1 cellular context compared by ENCODE assay signal in the genomic region with DNA sequence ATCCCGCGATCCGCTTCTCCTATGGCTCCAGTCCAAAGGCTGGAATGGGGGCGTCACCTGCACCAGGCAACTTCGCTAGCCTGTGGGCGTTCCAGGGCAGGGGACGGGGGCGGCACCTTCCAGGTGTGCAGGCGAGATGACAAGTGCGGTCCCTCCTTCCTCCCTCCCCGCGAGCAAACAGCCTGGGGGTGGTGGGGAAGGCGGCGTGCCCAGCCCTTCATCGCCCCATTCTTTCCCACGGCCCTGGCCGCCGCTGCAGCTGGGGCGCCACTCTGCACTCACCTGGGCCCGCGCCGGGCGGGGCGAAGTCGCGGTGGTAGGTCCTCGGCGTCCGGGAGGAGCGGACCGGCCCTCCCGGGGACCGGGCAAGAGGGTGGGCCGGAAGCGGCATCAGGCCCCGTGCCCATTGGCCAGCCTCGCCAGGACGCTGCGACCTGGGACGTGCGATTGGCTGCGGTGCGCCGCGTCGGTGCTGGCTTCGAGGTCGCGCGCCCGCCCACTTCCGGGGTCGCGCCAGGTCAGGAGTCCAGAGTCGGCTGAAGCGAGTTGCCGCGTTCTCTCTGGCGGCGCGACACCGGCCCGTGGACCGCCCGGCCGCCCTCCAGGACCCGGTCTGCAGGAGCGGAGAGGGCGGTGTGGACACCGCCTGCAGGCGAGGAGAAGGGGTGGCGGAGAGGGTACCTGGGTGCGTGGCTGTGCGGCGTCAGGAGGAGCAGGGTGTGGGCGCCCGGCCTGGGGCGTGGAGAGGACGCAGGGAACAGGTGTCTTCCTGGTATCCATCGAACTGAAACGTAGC.
TF ChIP-seq lines count a peak whose summit lies in the region.

A gene with protein sequence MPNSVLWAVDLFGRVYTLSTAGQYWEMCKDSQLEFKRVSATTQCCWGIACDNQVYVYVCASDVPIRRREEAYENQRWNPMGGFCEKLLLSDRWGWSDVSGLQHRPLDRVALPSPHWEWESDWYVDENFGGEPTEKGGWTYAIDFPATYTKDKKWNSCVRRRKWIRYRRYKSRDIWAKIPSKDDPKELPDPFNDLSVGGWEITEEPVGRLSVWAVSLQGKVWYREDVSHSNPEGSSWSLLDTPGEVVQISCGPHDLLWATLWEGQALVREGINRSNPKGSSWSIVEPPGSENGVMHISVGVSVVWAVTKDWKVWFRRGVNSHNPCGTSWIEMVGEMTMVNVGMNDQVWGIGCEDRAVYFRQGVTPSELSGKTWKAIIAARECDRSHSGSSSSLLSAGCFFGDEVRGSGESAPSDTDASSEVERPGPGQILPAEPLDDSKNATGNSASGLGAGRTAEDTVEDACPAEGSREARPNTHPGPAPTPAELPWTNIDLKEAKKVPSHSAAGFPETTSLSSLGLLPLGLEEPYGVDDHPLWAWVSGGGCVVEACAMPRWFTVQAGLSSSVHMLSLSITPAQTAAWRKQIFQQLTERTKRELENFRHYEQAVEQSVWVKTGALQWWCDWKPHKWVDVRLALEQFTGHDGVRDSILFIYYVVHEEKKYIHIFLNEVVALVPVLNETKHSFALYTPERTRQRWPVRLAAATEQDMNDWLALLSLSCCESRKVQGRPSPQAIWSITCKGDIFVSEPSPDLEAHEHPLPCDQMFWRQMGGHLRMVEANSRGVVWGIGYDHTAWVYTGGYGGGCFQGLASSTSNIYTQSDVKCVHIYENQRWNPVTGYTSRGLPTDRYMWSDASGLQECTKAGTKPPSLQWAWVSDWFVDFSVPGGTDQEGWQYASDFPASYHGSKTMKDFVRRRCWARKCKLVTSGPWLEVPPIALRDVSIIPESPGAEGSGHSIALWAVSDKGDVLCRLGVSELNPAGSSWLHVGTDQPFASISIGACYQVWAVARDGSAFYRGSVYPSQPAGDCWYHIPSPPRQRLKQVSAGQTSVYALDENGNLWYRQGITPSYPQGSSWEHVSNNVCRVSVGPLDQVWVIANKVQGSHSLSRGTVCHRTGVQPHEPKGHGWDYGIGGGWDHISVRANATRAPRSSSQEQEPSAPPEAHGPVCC (minus strand): TSS at position 389 of the 796 bp plus-strand sequence. CDS start 6,086 bp downstream, outside the sequence.

TF ChIP-seq in HepG2, 621 proteins besides CTCF, POLR2A, EP300 and RAD21 (continued from another document):
- TF ChIP-seq FIP1L1 (IDR thresholded peaks at IDR 0.05; ENCODE audit: borderline replicate concordance, insufficient read depth, low read depth, low read length) (no peak), U2AF1 (optimal IDR thresholded peaks at IDR 0.05; ENCODE audit: low read depth, low read length) (no peak), HINFP (CRISPR knock-in tag; IDR thresholded peaks at IDR 0.05; ENCODE audit: low read depth) (peak; percentile 95), MAX (IDR thresholded peaks at IDR 0.05) (peak; percentile 80), KDM1A (CRISPR knock-in tag; IDR thresholded peaks at IDR 0.05) (no peak), MED1 (CRISPR knock-in tag; IDR thresholded peaks at IDR 0.05) (peak; percentile 61), HNRNPK (IDR thresholded peaks at IDR 0.05; ENCODE audit: low read depth, low read length, poor library complexity, severe bottlenecking) (peak; percentile 38), HIVEP1 (CRISPR knock-in tag; IDR thresholded peaks at IDR 0.05) (peak; percentile 67; the same call in 1 of the 2 replicates), ZNF615 (CRISPR knock-in tag; IDR thresholded peaks at IDR 0.05; ENCODE audit: borderline replicate concordance) (no peak), TRIM24 (CRISPR knock-in tag; IDR thresholded peaks at IDR 0.05) (no peak), ZNF180 (CRISPR knock-in tag; IDR thresholded peaks at IDR 0.05; ENCODE audit: borderline replicate concordance, low read depth) (no peak), BRCA1 (CRISPR knock-in tag; IDR thresholded peaks at IDR 0.05) (no peak), NFE2L2 (IDR thresholded peaks at IDR 0.05; ENCODE audit: low read length) (no peak), ZNF235 (CRISPR knock-in tag; IDR thresholded peaks at IDR 0.05; ENCODE audit: borderline replicate concordance) (peak; percentile 89; the same call in 1 of the 2 replicates), ZKSCAN8 (CRISPR knock-in tag; IDR thresholded peaks at IDR 0.05; ENCODE audit: borderline replicate concordance) (no peak), ZNF878 (CRISPR knock-in tag; IDR thresholded peaks at IDR 0.05) (no peak; the same call in 1 of the 2 replicates), EHMT2 (IDR thresholded peaks at IDR 0.05; ENCODE audit: borderline replicate concordance, low read depth, low read length) (no peak), ZNF678 (CRISPR knock-in tag; IDR thresholded peaks at IDR 0.05) (no peak), KLF11 (CRISPR knock-in tag; IDR thresholded peaks at IDR 0.05) (peak; percentile 86; the same call in 1 of the 2 replicates), ZNF546 (CRISPR knock-in tag; conservative IDR thresholded peaks at IDR 0.05) (no peak; the same call in 1 of the 2 replicates), TP53 (CRISPR knock-in tag; conservative IDR thresholded peaks at IDR 0.05) (no peak), KLF12 (CRISPR knock-in tag; IDR thresholded peaks at IDR 0.05; ENCODE audit: borderline replicate concordance) (peak; percentile 95), SP1 (IDR thresholded peaks at IDR 0.05) (peak; percentile 56; the same call in 1 of the 2 replicates), SP1 (CRISPR knock-in tag; IDR thresholded peaks at IDR 0.05) (peak; percentile 97), ZNF460 (CRISPR knock-in tag; IDR thresholded peaks at IDR 0.05; ENCODE audit: borderline replicate concordance) (no peak), CHD4 (IDR thresholded peaks at IDR 0.05; ENCODE audit: borderline replicate concordance, low read length) (no peak), KAT8 (CRISPR knock-in tag; IDR thresholded peaks at IDR 0.05) (peak; percentile 92), ZNF20 (CRISPR knock-in tag; IDR thresholded peaks at IDR 0.05) (no peak), CENPX (CRISPR knock-in tag; IDR thresholded peaks at IDR 0.05) (no peak), NFE2 (CRISPR knock-in tag; IDR thresholded peaks at IDR 0.05) (no peak), ZMYM4 (CRISPR knock-in tag; IDR thresholded peaks at IDR 0.05) (peak; percentile 90), ZBTB8A (CRISPR knock-in tag; IDR thresholded peaks at IDR 0.05; ENCODE audit: borderline replicate concordance, low read depth) (no peak), ZNF121 (CRISPR knock-in tag; IDR thresholded peaks at IDR 0.05) (no peak), GATA4 (IDR thresholded peaks at IDR 0.05; ENCODE audit: borderline replicate concordance, low read depth) (no peak), NR2F6 (IDR thresholded peaks at IDR 0.05) (peak; percentile 30; the same call in 1 of the 2 replicates), NR2F6 (CRISPR knock-in tag; IDR thresholded peaks at IDR 0.05) (peak; percentile 94), ETV5 (CRISPR knock-in tag; IDR thresholded peaks at IDR 0.05; ENCODE audit: borderline replicate concordance) (peak; percentile 76), RORA (CRISPR knock-in tag; IDR thresholded peaks at IDR 0.05) (no peak), HNRNPLL (IDR thresholded peaks at IDR 0.05; ENCODE audit: low read depth, low read length, poor library complexity, severe bottlenecking) (peak; percentile 65), FOSL2 (CRISPR knock-in tag; IDR thresholded peaks at IDR 0.05) (peak; percentile 34; the same call in 1 of the 2 replicates), PCBP2 (optimal IDR thresholded peaks at IDR 0.05; ENCODE audit: low read depth, low read length, poor library complexity, severe bottlenecking) (no peak), CBX5 (CRISPR knock-in tag; IDR thresholded peaks at IDR 0.05; ENCODE audit: borderline replicate concordance) (no peak), ZNF720 (CRISPR knock-in tag; IDR thresholded peaks at IDR 0.05) (no peak), FOXO1 (CRISPR knock-in tag; IDR thresholded peaks at IDR 0.05) (no peak), NCOA5 (CRISPR knock-in tag; IDR thresholded peaks at IDR 0.05) (no peak)
- TF ChIP-seq, protein P1, sequence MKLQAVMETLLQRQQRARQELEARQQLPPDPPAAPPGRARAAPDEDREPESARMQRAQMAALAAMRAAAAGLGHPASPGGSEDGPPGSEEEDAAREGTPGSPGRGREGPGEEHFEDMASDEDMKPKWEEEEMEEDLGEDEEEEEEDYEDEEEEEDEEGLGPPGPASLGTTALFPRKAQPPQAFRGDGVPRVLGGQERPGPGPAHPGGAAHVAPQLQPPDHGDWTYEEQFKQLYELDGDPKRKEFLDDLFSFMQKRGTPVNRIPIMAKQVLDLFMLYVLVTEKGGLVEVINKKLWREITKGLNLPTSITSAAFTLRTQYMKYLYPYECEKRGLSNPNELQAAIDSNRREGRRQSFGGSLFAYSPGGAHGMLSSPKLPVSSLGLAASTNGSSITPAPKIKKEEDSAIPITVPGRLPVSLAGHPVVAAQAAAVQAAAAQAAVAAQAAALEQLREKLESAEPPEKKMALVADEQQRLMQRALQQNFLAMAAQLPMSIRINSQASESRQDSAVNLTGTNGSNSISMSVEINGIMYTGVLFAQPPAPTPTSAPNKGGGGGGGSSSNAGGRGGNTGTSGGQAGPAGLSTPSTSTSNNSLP (IDR thresholded peaks at IDR 0.05; ENCODE audit: low read depth, low read length) = no peak
- TF ChIP-seq, protein P2, sequence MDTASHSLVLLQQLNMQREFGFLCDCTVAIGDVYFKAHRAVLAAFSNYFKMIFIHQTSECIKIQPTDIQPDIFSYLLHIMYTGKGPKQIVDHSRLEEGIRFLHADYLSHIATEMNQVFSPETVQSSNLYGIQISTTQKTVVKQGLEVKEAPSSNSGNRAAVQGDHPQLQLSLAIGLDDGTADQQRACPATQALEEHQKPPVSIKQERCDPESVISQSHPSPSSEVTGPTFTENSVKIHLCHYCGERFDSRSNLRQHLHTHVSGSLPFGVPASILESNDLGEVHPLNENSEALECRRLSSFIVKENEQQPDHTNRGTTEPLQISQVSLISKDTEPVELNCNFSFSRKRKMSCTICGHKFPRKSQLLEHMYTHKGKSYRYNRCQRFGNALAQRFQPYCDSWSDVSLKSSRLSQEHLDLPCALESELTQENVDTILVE (CRISPR knock-in tag; IDR thresholded peaks at IDR 0.05) = peak; percentile 83; the same call in 1 of the 2 replicates
- TF ChIP-seq, protein P3, sequence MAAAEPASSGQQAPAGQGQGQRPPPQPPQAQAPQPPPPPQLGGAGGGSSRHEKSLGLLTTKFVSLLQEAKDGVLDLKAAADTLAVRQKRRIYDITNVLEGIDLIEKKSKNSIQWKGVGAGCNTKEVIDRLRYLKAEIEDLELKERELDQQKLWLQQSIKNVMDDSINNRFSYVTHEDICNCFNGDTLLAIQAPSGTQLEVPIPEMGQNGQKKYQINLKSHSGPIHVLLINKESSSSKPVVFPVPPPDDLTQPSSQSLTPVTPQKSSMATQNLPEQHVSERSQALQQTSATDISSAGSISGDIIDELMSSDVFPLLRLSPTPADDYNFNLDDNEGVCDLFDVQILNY (CRISPR knock-in tag; conservative IDR thresholded peaks at IDR 0.05) = 0 out of 2 replicates have a peak, but pooled peaks have one; percentile 44
- TF ChIP-seq, protein P4, sequence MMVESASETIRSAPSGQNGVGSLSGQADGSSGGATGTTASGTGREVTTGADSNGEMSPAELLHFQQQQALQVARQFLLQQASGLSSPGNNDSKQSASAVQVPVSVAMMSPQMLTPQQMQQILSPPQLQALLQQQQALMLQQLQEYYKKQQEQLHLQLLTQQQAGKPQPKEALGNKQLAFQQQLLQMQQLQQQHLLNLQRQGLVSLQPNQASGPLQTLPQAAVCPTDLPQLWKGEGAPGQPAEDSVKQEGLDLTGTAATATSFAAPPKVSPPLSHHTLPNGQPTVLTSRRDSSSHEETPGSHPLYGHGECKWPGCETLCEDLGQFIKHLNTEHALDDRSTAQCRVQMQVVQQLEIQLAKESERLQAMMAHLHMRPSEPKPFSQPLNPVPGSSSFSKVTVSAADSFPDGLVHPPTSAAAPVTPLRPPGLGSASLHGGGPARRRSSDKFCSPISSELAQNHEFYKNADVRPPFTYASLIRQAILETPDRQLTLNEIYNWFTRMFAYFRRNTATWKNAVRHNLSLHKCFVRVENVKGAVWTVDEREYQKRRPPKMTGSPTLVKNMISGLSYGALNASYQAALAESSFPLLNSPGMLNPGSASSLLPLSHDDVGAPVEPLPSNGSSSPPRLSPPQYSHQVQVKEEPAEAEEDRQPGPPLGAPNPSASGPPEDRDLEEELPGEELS (CRISPR knock-in tag; IDR thresholded peaks at IDR 0.05) = no peak
- TF ChIP-seq, protein P5, sequence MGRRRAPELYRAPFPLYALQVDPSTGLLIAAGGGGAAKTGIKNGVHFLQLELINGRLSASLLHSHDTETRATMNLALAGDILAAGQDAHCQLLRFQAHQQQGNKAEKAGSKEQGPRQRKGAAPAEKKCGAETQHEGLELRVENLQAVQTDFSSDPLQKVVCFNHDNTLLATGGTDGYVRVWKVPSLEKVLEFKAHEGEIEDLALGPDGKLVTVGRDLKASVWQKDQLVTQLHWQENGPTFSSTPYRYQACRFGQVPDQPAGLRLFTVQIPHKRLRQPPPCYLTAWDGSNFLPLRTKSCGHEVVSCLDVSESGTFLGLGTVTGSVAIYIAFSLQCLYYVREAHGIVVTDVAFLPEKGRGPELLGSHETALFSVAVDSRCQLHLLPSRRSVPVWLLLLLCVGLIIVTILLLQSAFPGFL (CRISPR knock-in tag; IDR thresholded peaks at IDR 0.05) = no peak
- TF ChIP-seq, protein P6, sequence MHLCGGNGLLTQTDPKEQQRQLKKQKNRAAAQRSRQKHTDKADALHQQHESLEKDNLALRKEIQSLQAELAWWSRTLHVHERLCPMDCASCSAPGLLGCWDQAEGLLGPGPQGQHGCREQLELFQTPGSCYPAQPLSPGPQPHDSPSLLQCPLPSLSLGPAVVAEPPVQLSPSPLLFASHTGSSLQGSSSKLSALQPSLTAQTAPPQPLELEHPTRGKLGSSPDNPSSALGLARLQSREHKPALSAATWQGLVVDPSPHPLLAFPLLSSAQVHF (CRISPR knock-in tag; IDR thresholded peaks at IDR 0.05) = no peak; the same call in 1 of the 2 replicates
TF ChIP-seq in HepG2: peak in this region for 239.
